9 cellular contexts compared by ENCODE assay signal in genomic region chr9:35596907-35597306, GRCh38. TPM values are rescaled to one million over a fixed set of nuclear protein-coding genes. Genes with fewer than 3 reads are reported as not detected.
DNase-seq lines count a peak whose midpoint lies in the region; ATAC-seq, FAIRE-seq and TF ChIP-seq lines count a peak whose summit lies in the region.
"Not testable (repeated sequence)": the region's sequence is repeated elsewhere in the genome, so short reads cannot be mapped to it uniquely, and the experiment has no call there.
"Had no signal": no experiment of that assay in that cellular context is flagged by ENCODE, and none has a peak within 500 bp of the region (broad histone marks: within the 10 kb centered on the region; RNA-seq: fewer than 3 reads in every experiment).

No MANE protein-coding gene starts in this region.

- H4K20me1 ChIP-seq in Karpas-422 (ENCODE audit: insufficient read depth, low read depth, low read length); astrocyte (ENCODE audit: insufficient read depth, low read length): not testable (repeated sequence)

- TF ChIP-seq CTCF in A549 (IDR thresholded peaks at IDR 0.05); astrocyte (IDR thresholded peaks at IDR 0.05; ENCODE audit: insufficient read depth, low read depth, low read length); coronary artery (IDR thresholded peaks at IDR 0.05): not testable (repeated sequence)

- peak overlapping the region; percentile 2 for H3K4me3 Mint-ChIP-seq in astrocyte (ENCODE audit: unreplicated experiment)

- not testable (repeated sequence) for H3K79me2 ChIP-seq in Karpas-422 (ENCODE audit: low read length); astrocyte (ENCODE audit: insufficient read depth, low read length)

- H3K4me3 ChIP-seq in A549; Karpas-422 (ENCODE audit: low read length); astrocyte (ENCODE audit: insufficient read depth, low read depth, low read length); coronary artery: not testable (repeated sequence)

- H3K36me3 ChIP-seq in Karpas-422 (ENCODE audit: insufficient read depth, low read length); astrocyte (ENCODE audit: insufficient read depth, low read length): not testable (repeated sequence)

- H3K9ac ChIP-seq in Karpas-422 (ENCODE audit: low read length); astrocyte (ENCODE audit: low read length): not testable (repeated sequence)

- H2AFZ ChIP-seq in Karpas-422 (ENCODE audit: low read length); astrocyte (ENCODE audit: low read depth, low read length): not testable (repeated sequence)

- not testable (repeated sequence) for H3K4me2 ChIP-seq in A549; Karpas-422 (ENCODE audit: low read depth, low read length, poor library complexity, severe bottlenecking); astrocyte (ENCODE audit: low read length)

- H3K4me1 ChIP-seq in A549; astrocyte (ENCODE audit: insufficient read depth, low read length): not testable (repeated sequence)
- H3K4me1 ChIP-seq in Karpas-422 (ENCODE audit: low read length) = peaks cover 15% of the 10 kb centered on the region

- TF ChIP-seq EP300 in A549 (IDR thresholded peaks at IDR 0.05) = not testable (repeated sequence)

- H3K27ac ChIP-seq in A549; Karpas-422 (ENCODE audit: low read length); astrocyte (ENCODE audit: low read depth, low read length); coronary artery: not testable (repeated sequence)

- not testable (repeated sequence) for FAIRE-seq in A549 (lab: Jason Lieb, UNC); astrocyte (lab: Jason Lieb, UNC)

- H3K27me3 Mint-ChIP-seq in astrocyte (ENCODE audit: low read depth, unreplicated experiment) = not testable (repeated sequence)

- not testable (repeated sequence) for TF ChIP-seq POLR2A in A549 (IDR thresholded peaks at IDR 0.05; ENCODE audit: low read length)

- not testable (repeated sequence) for H3K36me3 Mint-ChIP-seq in astrocyte (ENCODE audit: low read depth, unreplicated experiment)

- ATAC-seq in A549 = not testable (repeated sequence)

- H3K9me3 ChIP-seq in A549 = peaks cover 14% of the 10 kb centered on the region
- H3K9me3 ChIP-seq in Karpas-422 (ENCODE audit: low read length); astrocyte (ENCODE audit: insufficient read depth, low read depth, low read length): not testable (repeated sequence)

- H3K27me3 ChIP-seq in Karpas-422 (ENCODE audit: low read length); astrocyte (ENCODE audit: insufficient read depth, low read length): not testable (repeated sequence)

- TF ChIP-seq RAD21 in A549 (conservative IDR thresholded peaks at IDR 0.05 in 1 of 2, IDR thresholded peaks at IDR 0.05 in 1 of 2) = not testable (repeated sequence)

- H3K9me2 ChIP-seq in Karpas-422 (replicated peaks; ENCODE audit: insufficient read depth, low read length) = not testable (repeated sequence)

- H3K9me3 Mint-ChIP-seq in astrocyte (ENCODE audit: unreplicated experiment) = peaks cover 25% of the 10 kb centered on the region

- POLR2A ChIA-PET in A549 (lab: Yijun Ruan, JAX) = not testable (repeated sequence)

- not testable (repeated sequence) for H3K4me1 Mint-ChIP-seq in astrocyte (ENCODE audit: low read depth, unreplicated experiment)

- not testable (repeated sequence) for H3K27ac Mint-ChIP-seq in astrocyte (ENCODE audit: unreplicated experiment)

- not testable (repeated sequence) for DNase-seq in A549 (ENCODE audit: low read depth in 1 of 2, low spot score in 1 of 2); astrocyte (ENCODE audit: low read depth)
- DNase-seq in Karpas-422 = peak; percentile 2
- peak; percentile 0 for DNase-seq in coronary artery (ENCODE audit: low spot score)

- CTCF ChIA-PET in A549 (lab: Yijun Ruan, JAX) = not testable (repeated sequence)

- 80% methylated on average over 2 of the region's 2 CpGs for WGBS in A549 (ENCODE audit: missing lambda C conversion rate)

TF ChIP-seq in A549, 52 proteins besides CTCF, POLR2A, EP300 and RAD21:
- peak; percentile 60 for TF ChIP-seq MAFK (IDR thresholded peaks at IDR 0.05; ENCODE audit: partially characterized antibody)

RNA-seq across cellular contexts. Expression of gene TESK1, which starts 8.2 kb away (rescaled TPM):
- 16.5 and 17.4 TPM in 2 replicates for polyA plus RNA-seq in A549 (2011; rRNA removed)
- polyA plus RNA-seq in A549 (2012; cell fraction: cytosol; rRNA removed) = 18.7 and 25.6 TPM in 2 replicates
- 57.5 and 63.3 TPM in 2 replicates for polyA plus RNA-seq in A549 (2012; cell fraction: nucleus; rRNA removed)
- polyA plus RNA-seq in A549 (2017; fragmentation: RNase III; extraction: RNeasy Plus Mini Kit Qiagen cat#74134 plus additional on column Dnase treatment) = 29.9 to 33.0 TPM (median 30.6 TPM) in 3 replicates
- 16.1 and 20.1 TPM in 2 replicates for polyA minus RNA-seq in A549 (2011; rRNA and poly(A)+ RNA removed)
- total RNA-seq in Karpas-422 (2014; rRNA removed; shearing (Covaris generic); ENCODE audit: low replicate concordance) = 20.2 and 30.6 TPM in 2 replicates
- 30.9 and 33.7 TPM in 2 replicates for total RNA-seq in astrocyte

RNA-seq across cellular contexts. Expression of gene CD72, which starts 21.3 kb away (rescaled TPM):
- 0.87 and 1.2 TPM in 2 replicates for polyA plus RNA-seq in A549 (2011; rRNA removed)
- 0.17 and 0.19 TPM in 2 replicates for polyA plus RNA-seq in A549 (2012; cell fraction: cytosol; rRNA removed)
- polyA plus RNA-seq in A549 (2012; cell fraction: nucleus; rRNA removed) = 1.2 and 1.4 TPM in 2 replicates
- polyA plus RNA-seq in A549 (2017; fragmentation: RNase III; extraction: RNeasy Plus Mini Kit Qiagen cat#74134 plus additional on column Dnase treatment) = 0.10 to 0.55 TPM (median 0.44 TPM) in 3 replicates
- 0.74 and 0.92 TPM in 2 replicates for polyA minus RNA-seq in A549 (2011; rRNA and poly(A)+ RNA removed)
- 5.6 and 7.8 TPM in 2 replicates for total RNA-seq in Karpas-422 (2014; rRNA removed; shearing (Covaris generic); ENCODE audit: low replicate concordance)
- total RNA-seq in astrocyte = 1.8 and 2.4 TPM in 2 replicates
- total RNA-seq: A673 had no signal

RNA-seq across cellular contexts. Expression of gene SIT1, which starts 53.8 kb away (rescaled TPM):
- not detected in 2 replicates for polyA plus RNA-seq in A549 (2011; rRNA removed)
- not detected in 2 replicates for polyA plus RNA-seq in A549 (2012; cell fraction: cytosol; rRNA removed)
- polyA plus RNA-seq in A549 (2012; cell fraction: nucleus; rRNA removed) = not detected in 2 replicates
- polyA plus RNA-seq in A549 (2017; fragmentation: RNase III; extraction: RNeasy Plus Mini Kit Qiagen cat#74134 plus additional on column Dnase treatment) = not detected in 3 replicates
- polyA minus RNA-seq in A549 (2011; rRNA and poly(A)+ RNA removed) = not detected in 2 replicates
- total RNA-seq in Karpas-422 (2014; rRNA removed; shearing (Covaris generic); ENCODE audit: low replicate concordance) = 97.6 and 117 TPM in 2 replicates
- total RNA-seq in astrocyte = not detected in 2 replicates
- total RNA-seq: A172, A673, Daoy, G401 had no signal
- polyA plus RNA-seq: AG04450 had no signal

Comparison
In these comparisons a context has a peak if more than half of its experiments do, and no peak if none do; other contexts are left out.
1. RNA of gene SIT1, which starts 53.8 kb away (total RNA-seq): 97.6 to 117 TPM in Karpas-422; not detected in astrocyte; every median in the first group is over 10 times any median in the second.